20 cellular contexts compared by ENCODE assay signal in the genomic region with DNA sequence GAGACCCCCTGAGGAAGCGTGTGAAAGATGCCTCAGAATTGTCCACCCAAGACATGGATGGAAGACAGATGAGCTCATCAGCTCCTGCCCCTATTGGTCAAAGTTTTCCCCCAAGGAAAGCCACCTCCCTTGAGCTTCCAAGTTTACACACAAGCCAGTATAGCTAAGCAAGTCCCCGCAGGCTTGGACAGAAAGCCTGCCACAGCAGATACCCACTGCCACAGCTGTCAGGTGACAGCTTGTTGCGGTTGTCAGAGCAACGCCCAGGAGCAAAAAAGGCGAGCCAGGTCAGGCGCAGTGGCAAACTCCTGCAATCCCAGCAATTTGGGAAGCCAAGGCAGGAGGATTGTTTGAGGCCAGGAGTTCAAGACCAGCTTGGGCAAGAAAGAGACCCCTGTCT.
DNase-seq lines count a peak whose midpoint lies in the region; ATAC-seq lines count a peak whose summit lies in the region.
"Had no signal": no experiment of that assay in that cellular context is flagged by ENCODE, and none has a peak within 500 bp of the region (broad histone marks: within the 10 kb centered on the region; RNA-seq: fewer than 3 reads in every experiment).

No MANE protein-coding gene starts in this region.

- no peak overlapping the region for H3K4me3 Mint-ChIP-seq in natural killer cell treated with Interleukin-12 subunit alpha and Interleukin-12 subunit beta and Interleukin-15 and Interleukin-18, amount 100 ng/mL, for 72 hours
- H3K4me3 Mint-ChIP-seq: CD4-positive, alpha-beta memory T cell had no signal

- no peaks in the 10 kb centered on the region for H3K9me3 Mint-ChIP-seq in natural killer cell treated with Interleukin-12 subunit alpha and Interleukin-12 subunit beta and Interleukin-15 and Interleukin-18, amount 100 ng/mL, for 72 hours

- no peak for ATAC-seq in natural killer cell treated with Interleukin-12 subunit alpha and Interleukin-12 subunit beta and Interleukin-15 and Interleukin-18, amount 100 ng/mL, for 72 hours
- ATAC-seq: Panc1 had no signal

- peak; percentile 80 for DNase-seq in DMS 273 (lab: John Stamatoyannopoulos, UW; ENCODE audit: unreplicated experiment)
- peak; percentile 7 for DNase-seq in DMS 273 treated with DMSO at 0.1 percent for 48 hours (lab: John Stamatoyannopoulos, UW)
- peak; percentile 93 for DNase-seq in NCI-H2171 treated with DMSO at 0.1 percent for 48 hours (lab: John Stamatoyannopoulos, UW)
- DNase-seq in epithelial cell of prostate (ENCODE audit: low read depth, low spot score): peak; percentile 43
- no peak for DNase-seq in germinal center (ENCODE audit: low spot score)
- no peak for DNase-seq in natural killer cell treated with Interleukin-12 subunit alpha and Interleukin-12 subunit beta and Interleukin-15 and Interleukin-18, amount 100 ng/mL, for 72 hours (ENCODE audit: low spot score)
- no peak for DNase-seq in DMS53 (lab: John Stamatoyannopoulos, UW)
- DNase-seq: C1 segment of cervical spinal cord; CD4-positive, alpha-beta memory T cell; COR-L47; DMS79 treated with DMSO at 0.1 percent for 48 hours; GM23248; H7; NCI-H1092 treated with DMSO at 0.1 percent for 48 hours; NCI-H1436 treated with DMSO at 0.1 percent for 48 hours; NCI-H2029; NCI-H82; SHP77 treated with DMSO at 0.1 percent for 48 hours had no signal

- H3K36me3 Mint-ChIP-seq in natural killer cell treated with Interleukin-12 subunit alpha and Interleukin-12 subunit beta and Interleukin-15 and Interleukin-18, amount 100 ng/mL, for 72 hours: no peaks in the 10 kb centered on the region
- H3K36me3 Mint-ChIP-seq: CD4-positive, alpha-beta memory T cell had no signal

- H3K4me1 Mint-ChIP-seq in natural killer cell treated with Interleukin-12 subunit alpha and Interleukin-12 subunit beta and Interleukin-15 and Interleukin-18, amount 100 ng/mL, for 72 hours (ENCODE audit: low read depth in 2 of 2): no peaks in the 10 kb centered on the region
- H3K4me1 Mint-ChIP-seq: CD4-positive, alpha-beta memory T cell had no signal

- no peak overlapping the region for H3K27ac ChIP-seq in epithelial cell of prostate
- H3K27ac ChIP-seq: GM23248, HL-60 had no signal

- H3K27ac Mint-ChIP-seq in natural killer cell treated with Interleukin-12 subunit alpha and Interleukin-12 subunit beta and Interleukin-15 and Interleukin-18, amount 100 ng/mL, for 72 hours: no peak overlapping the region

- H3K27me3 Mint-ChIP-seq in natural killer cell treated with Interleukin-12 subunit alpha and Interleukin-12 subunit beta and Interleukin-15 and Interleukin-18, amount 100 ng/mL, for 72 hours: peaks cover 19 to 42% of the 10 kb centered on the region in 2 donors

Comparison
In these comparisons a context has a peak if more than half of its experiments do, and no peak if none do; other contexts are left out.
1. DNase-seq: peak in DMS 273 (single experiment), DMS 273 treated with DMSO at 0.1 percent for 48 hours (single experiment), NCI-H2171 treated with DMSO at 0.1 percent for 48 hours (single experiment) and epithelial cell of prostate (single experiment); none in germinal center (single experiment), natural killer cell treated with Interleukin-12 subunit alpha and Interleukin-12 subunit beta and Interleukin-15 and Interleukin-18, amount 100 ng/mL, for 72 hours (single experiment) and DMS53 (single experiment).